Comparison of ENCODE assay signal across 25 cellular contexts in the genomic region with DNA sequence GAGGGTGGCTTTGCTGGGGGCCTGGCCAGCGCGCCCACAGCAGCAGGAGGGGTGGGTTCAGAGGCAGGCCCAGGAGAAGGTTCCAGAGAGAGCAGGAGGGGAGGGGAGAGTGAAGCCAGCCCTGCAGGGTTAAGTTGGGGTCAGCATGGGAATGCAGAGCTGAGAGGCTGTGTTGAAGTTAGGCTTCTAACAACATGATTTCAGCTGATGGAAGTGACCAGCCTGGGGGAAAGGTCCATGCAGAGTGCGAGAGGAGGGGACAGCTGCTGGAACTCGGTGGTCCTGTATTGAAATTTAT. TPM values are rescaled to one million over a fixed set of nuclear protein-coding genes. Genes with fewer than 3 reads are reported as not detected.
DNase-seq lines count a peak whose midpoint lies in the region; ATAC-seq and TF ChIP-seq lines count a peak whose summit lies in the region.
"Had no signal": no experiment of that assay in that cellular context is flagged by ENCODE, and none has a peak within 500 bp of the region (broad histone marks: within the 10 kb centered on the region; RNA-seq: fewer than 3 reads in every experiment).

No MANE protein-coding gene starts in this region.

- DNase-seq in activated CD4-positive, alpha-beta T cell treated with anti-CD3 and anti-CD28 coated beads, Interleukin-2, amount 10 ng/mL, durations not matched to agents 24 days and 14 days: no peak
- no peak for DNase-seq in activated CD4-positive, alpha-beta T cell treated with anti-CD3 and anti-CD28 coated beads for 4 hours
- DNase-seq in CD4-positive, CD25-positive, alpha-beta regulatory T cell: no peak
- DNase-seq in activated naive CD8-positive, alpha-beta T cell treated with anti-CD3 and anti-CD28 coated beads for 36 hours: no peak
- DNase-seq in nephron progenitor cell (no peak), foreskin fibroblast (no peak), omental fat pad (ENCODE audit: low spot score) (no peak)
- DNase-seq: CD4-positive, alpha-beta memory T cell; DND-41; glutamatergic neuron; H9; Kasumi-1; lower lobe of right lung; naive thymus-derived CD8-positive, alpha-beta T cell; NCI-H2171 treated with DMSO at 0.1 percent for 48 hours; NCI-H774; stimulated activated naive CD4-positive, alpha-beta T cell; upper lobe of left lung had no signal

- TF ChIP-seq CTCF in nephron progenitor cell (IDR thresholded peaks at IDR 0.05) (no peak), foreskin fibroblast (IDR thresholded peaks at IDR 0.05; ENCODE audit: low read depth, low read length) (no peak), omental fat pad (IDR thresholded peaks at IDR 0.05) (no peak)

- no peaks in the 10 kb centered on the region for H3K9me3 ChIP-seq in CD4-positive, CD25-positive, alpha-beta regulatory T cell (ENCODE audit: control insufficient read depth in 2 of 2, low read length in 2 of 2)
- H3K9me3 ChIP-seq: A549, body of pancreas, esophagus muscularis mucosa, lower lobe of right lung, upper lobe of left lung had no signal

- peak overlapping the region; percentile 59 for H3K4me3 Mint-ChIP-seq in activated CD4-positive, alpha-beta T cell treated with anti-CD3 and anti-CD28 coated beads, Interleukin-2, amount 10 ng/mL, durations not matched to agents 24 days and 14 days
- H3K4me3 Mint-ChIP-seq in CD4-positive, CD25-positive, alpha-beta regulatory T cell: no peak overlapping the region
- H3K4me3 Mint-ChIP-seq in activated naive CD8-positive, alpha-beta T cell treated with anti-CD3 and anti-CD28 coated beads for 36 hours: peak overlapping the region; percentile 30
- peak overlapping the region; percentile 54 for H3K4me3 Mint-ChIP-seq in nephron progenitor cell
- H3K4me3 Mint-ChIP-seq: CD4-positive, alpha-beta memory T cell; H9; naive thymus-derived CD8-positive, alpha-beta T cell had no signal

- H3K27ac ChIP-seq in CD4-positive, CD25-positive, alpha-beta regulatory T cell (ENCODE audit: insufficient read depth, low read length, poor library complexity, severe bottlenecking): no peak overlapping the region
- H3K27ac ChIP-seq: A549, body of pancreas, esophagus muscularis mucosa had no signal

- no peaks in the 10 kb centered on the region for H3K27me3 Mint-ChIP-seq in activated CD4-positive, alpha-beta T cell treated with anti-CD3 and anti-CD28 coated beads, Interleukin-2, amount 10 ng/mL, durations not matched to agents 24 days and 14 days
- H3K27me3 Mint-ChIP-seq in CD4-positive, CD25-positive, alpha-beta regulatory T cell: no peaks in the 10 kb centered on the region
- H3K27me3 Mint-ChIP-seq in activated naive CD8-positive, alpha-beta T cell treated with anti-CD3 and anti-CD28 coated beads for 36 hours: no peaks in the 10 kb centered on the region
- H3K27me3 Mint-ChIP-seq in nephron progenitor cell (ENCODE audit: low read depth, poor library complexity): peaks cover 2% of the 10 kb centered on the region
- H3K27me3 Mint-ChIP-seq: CD4-positive, alpha-beta memory T cell; naive thymus-derived CD8-positive, alpha-beta T cell had no signal

- H3K27me3 ChIP-seq in CD4-positive, CD25-positive, alpha-beta regulatory T cell (ENCODE audit: control insufficient read depth, insufficient read depth, low read length): no peaks in the 10 kb centered on the region
- H3K27me3 ChIP-seq: body of pancreas, esophagus muscularis mucosa, upper lobe of left lung had no signal

- peaks cover 27% of the 10 kb centered on the region for H3K4me1 Mint-ChIP-seq in activated CD4-positive, alpha-beta T cell treated with anti-CD3 and anti-CD28 coated beads, Interleukin-2, amount 10 ng/mL, durations not matched to agents 24 days and 14 days
- peaks cover 0 to 20% (median 9%) of the 10 kb centered on the region in 4 donors for H3K4me1 Mint-ChIP-seq in CD4-positive, CD25-positive, alpha-beta regulatory T cell
- peaks cover 19% of the 10 kb centered on the region for H3K4me1 Mint-ChIP-seq in activated naive CD8-positive, alpha-beta T cell treated with anti-CD3 and anti-CD28 coated beads for 36 hours
- H3K4me1 Mint-ChIP-seq in nephron progenitor cell: peaks cover 31% of the 10 kb centered on the region

- no peaks in the 10 kb centered on the region for H3K9me3 Mint-ChIP-seq in activated CD4-positive, alpha-beta T cell treated with anti-CD3 and anti-CD28 coated beads, Interleukin-2, amount 10 ng/mL, durations not matched to agents 24 days and 14 days
- no peaks in the 10 kb centered on the region for H3K9me3 Mint-ChIP-seq in CD4-positive, CD25-positive, alpha-beta regulatory T cell
- no peaks in the 10 kb centered on the region for H3K9me3 Mint-ChIP-seq in activated naive CD8-positive, alpha-beta T cell treated with anti-CD3 and anti-CD28 coated beads for 36 hours
- H3K9me3 Mint-ChIP-seq in nephron progenitor cell: no peaks in the 10 kb centered on the region
- H3K9me3 Mint-ChIP-seq: CD4-positive, alpha-beta memory T cell; H9; naive thymus-derived CD8-positive, alpha-beta T cell had no signal

- peaks cover 72% of the 10 kb centered on the region for H3K36me3 ChIP-seq in CD4-positive, CD25-positive, alpha-beta regulatory T cell (ENCODE audit: control insufficient read depth, insufficient read depth, low read length)

- no peak for ATAC-seq in CD4-positive, CD25-positive, alpha-beta regulatory T cell (ENCODE audit: low read depth in 2 of 2)
- no peak for ATAC-seq in omental fat pad (ENCODE audit: low FRiP score)
- ATAC-seq in HG03196 (IDR thresholded peaks at IDR 0.05; ENCODE audit: unreplicated experiment): no peak
- ATAC-seq: body of pancreas; naive thymus-derived CD8-positive, alpha-beta T cell had no signal

- intact Hi-C loops in activated CD4-positive, alpha-beta T cell treated with anti-CD3 and anti-CD28 coated beads, Interleukin-2, amount 10 ng/mL, durations not matched to agents 24 days and 14 days (cut with micrococcal nuclease): loop anchor here (1.0 kb wide), 1 partner anchor 37 kb away; no protein-coding TSS in a partner anchor

- peaks cover 71% of the 10 kb centered on the region for H3K36me3 Mint-ChIP-seq in activated CD4-positive, alpha-beta T cell treated with anti-CD3 and anti-CD28 coated beads, Interleukin-2, amount 10 ng/mL, durations not matched to agents 24 days and 14 days (ENCODE audit: low read depth)
- peaks cover 56% of the 10 kb centered on the region for H3K36me3 Mint-ChIP-seq in CD4-positive, CD25-positive, alpha-beta regulatory T cell
- H3K36me3 Mint-ChIP-seq in activated naive CD8-positive, alpha-beta T cell treated with anti-CD3 and anti-CD28 coated beads for 36 hours: peaks cover 46% of the 10 kb centered on the region
- peaks cover 57% of the 10 kb centered on the region for H3K36me3 Mint-ChIP-seq in nephron progenitor cell (ENCODE audit: low read depth)

- no peaks in the 10 kb centered on the region for H3K4me1 ChIP-seq in CD4-positive, CD25-positive, alpha-beta regulatory T cell (ENCODE audit: control insufficient read depth, insufficient read depth, low read length, poor library complexity, severe bottlenecking)
- H3K4me1 ChIP-seq: body of pancreas, esophagus muscularis mucosa had no signal

- peak overlapping the region; percentile 91 for H3K27ac Mint-ChIP-seq in activated CD4-positive, alpha-beta T cell treated with anti-CD3 and anti-CD28 coated beads, Interleukin-2, amount 10 ng/mL, durations not matched to agents 24 days and 14 days
- H3K27ac Mint-ChIP-seq in CD4-positive, CD25-positive, alpha-beta regulatory T cell: peak overlapping the region; percentile 4 to 89 (median 43)
- peak overlapping the region; percentile 83 for H3K27ac Mint-ChIP-seq in activated naive CD8-positive, alpha-beta T cell treated with anti-CD3 and anti-CD28 coated beads for 36 hours
- H3K27ac Mint-ChIP-seq in nephron progenitor cell: peak overlapping the region; percentile 93

- no peak overlapping the region for H3K4me3 ChIP-seq in CD4-positive, CD25-positive, alpha-beta regulatory T cell (ENCODE audit: low read depth, low read length)
- H3K4me3 ChIP-seq in foreskin fibroblast (ENCODE audit: low read depth in 1 of 2, low read length in 2 of 2): no peak overlapping the region
- H3K4me3 ChIP-seq: A549, body of pancreas, esophagus muscularis mucosa, lower lobe of right lung, upper lobe of left lung had no signal

RNA-seq across cellular contexts. Expression of gene NADSYN1, which starts 35.9 kb away (rescaled TPM):
- 101 and 109 TPM in 2 replicates for total RNA-seq in activated CD4-positive, alpha-beta T cell treated with anti-CD3 and anti-CD28 coated beads, Interleukin-2, amount 10 ng/mL, durations not matched to agents 24 days and 14 days
- 151 TPM for total RNA-seq in CD4-positive, CD25-positive, alpha-beta regulatory T cell
- 10 to 100 TPM; 35.1 to 43.1 (median 41.2) TPM for polyA plus RNA-seq in CD4-positive, CD25-positive, alpha-beta regulatory T cell
- 10 to 100 TPM; 59.9 to 66.8 TPM for total RNA-seq in activated naive CD8-positive, alpha-beta T cell treated with anti-CD3 and anti-CD28 coated beads for 36 hours
- total RNA-seq in omental fat pad: 10 to 100 TPM; 42.9 to 78.2 (median 64.1) TPM

RNA-seq across cellular contexts. Expression of gene KRTAP5-7, which starts 38.1 kb away (rescaled TPM):
- total RNA-seq in activated CD4-positive, alpha-beta T cell treated with anti-CD3 and anti-CD28 coated beads, Interleukin-2, amount 10 ng/mL, durations not matched to agents 24 days and 14 days: not detected in 2 replicates
- total RNA-seq in CD4-positive, CD25-positive, alpha-beta regulatory T cell: not detected
- not detected for polyA plus RNA-seq in CD4-positive, CD25-positive, alpha-beta regulatory T cell
- total RNA-seq in activated naive CD8-positive, alpha-beta T cell treated with anti-CD3 and anti-CD28 coated beads for 36 hours: not detected
- total RNA-seq in omental fat pad: under 1 TPM in 1 of 4 donors, not detected in 3; 0.28 TPM
- total RNA-seq: activated CD8-positive, alpha-beta memory T cell treated with anti-CD3 and anti-CD28 coated beads for 36 hours; body of pancreas; CD4-positive, alpha-beta memory T cell; dermis microvascular lymphatic vessel endothelial cell; esophagus muscularis mucosa; H9; lower lobe of right lung; pulmonary artery endothelial cell had no signal
- polyA plus RNA-seq: A549; CD4-positive, alpha-beta memory T cell; naive thymus-derived CD8-positive, alpha-beta T cell had no signal

RNA-seq across cellular contexts. Expression of gene DHCR7, which starts 40.7 kb away (rescaled TPM):
- 112 and 116 TPM in 2 replicates for total RNA-seq in activated CD4-positive, alpha-beta T cell treated with anti-CD3 and anti-CD28 coated beads, Interleukin-2, amount 10 ng/mL, durations not matched to agents 24 days and 14 days
- 21.1 TPM for total RNA-seq in CD4-positive, CD25-positive, alpha-beta regulatory T cell
- 10 to 100 TPM; 11.2 to 17.2 (median 14.7) TPM for polyA plus RNA-seq in CD4-positive, CD25-positive, alpha-beta regulatory T cell
- total RNA-seq in activated naive CD8-positive, alpha-beta T cell treated with anti-CD3 and anti-CD28 coated beads for 36 hours: 10 to 100 TPM; 77.2 to 87.3 TPM
- 10 to 100 TPM; 12.9 to 76.5 (median 37.4) TPM for total RNA-seq in omental fat pad

RNA-seq across cellular contexts. Expression of gene KRTAP5-8, which starts 48.9 kb away (rescaled TPM):
- not detected in 2 replicates for total RNA-seq in activated CD4-positive, alpha-beta T cell treated with anti-CD3 and anti-CD28 coated beads, Interleukin-2, amount 10 ng/mL, durations not matched to agents 24 days and 14 days
- total RNA-seq in CD4-positive, CD25-positive, alpha-beta regulatory T cell: 0.35 TPM
- not detected for polyA plus RNA-seq in CD4-positive, CD25-positive, alpha-beta regulatory T cell
- total RNA-seq in activated naive CD8-positive, alpha-beta T cell treated with anti-CD3 and anti-CD28 coated beads for 36 hours: not detected
- total RNA-seq in omental fat pad: not detected
- total RNA-seq: activated CD8-positive, alpha-beta memory T cell treated with anti-CD3 and anti-CD28 coated beads for 36 hours; body of pancreas; CD4-positive, alpha-beta memory T cell; dermis microvascular lymphatic vessel endothelial cell; esophagus muscularis mucosa; H9; lower lobe of right lung; pulmonary artery endothelial cell had no signal
- polyA plus RNA-seq: A549; CD4-positive, alpha-beta memory T cell; naive thymus-derived CD8-positive, alpha-beta T cell had no signal

RNA-seq across cellular contexts. Expression of gene KRTAP5-9, which starts 59.3 kb away (rescaled TPM):
- not detected in 2 replicates for total RNA-seq in activated CD4-positive, alpha-beta T cell treated with anti-CD3 and anti-CD28 coated beads, Interleukin-2, amount 10 ng/mL, durations not matched to agents 24 days and 14 days
- total RNA-seq in CD4-positive, CD25-positive, alpha-beta regulatory T cell: 0.35 TPM
- polyA plus RNA-seq in CD4-positive, CD25-positive, alpha-beta regulatory T cell: not detected
- not detected for total RNA-seq in activated naive CD8-positive, alpha-beta T cell treated with anti-CD3 and anti-CD28 coated beads for 36 hours
- under 1 TPM in 1 of 4 donors, not detected in 3; 0.37 TPM for total RNA-seq in omental fat pad
- total RNA-seq: activated CD8-positive, alpha-beta memory T cell treated with anti-CD3 and anti-CD28 coated beads for 36 hours; CD4-positive, alpha-beta memory T cell; dermis microvascular lymphatic vessel endothelial cell; esophagus muscularis mucosa; H9; lower lobe of right lung; pulmonary artery endothelial cell had no signal
- polyA plus RNA-seq: A549; CD4-positive, alpha-beta memory T cell; naive thymus-derived CD8-positive, alpha-beta T cell had no signal

Comparison
In these comparisons a context has a peak if more than half of its experiments do, and no peak if none do; other contexts are left out.
1. H3K27ac Mint-ChIP-seq: peak in every context shown above with its lines; median percentile 93 in nephron progenitor cell; 91 in activated CD4-positive, alpha-beta T cell treated with anti-CD3 and anti-CD28 coated beads, Interleukin-2, amount 10 ng/mL, durations not matched to agents 24 days and 14 days; 83 in activated naive CD8-positive, alpha-beta T cell treated with anti-CD3 and anti-CD28 coated beads for 36 hours; 43 in CD4-positive, CD25-positive, alpha-beta regulatory T cell.
2. H3K4me3 Mint-ChIP-seq: peak in activated CD4-positive, alpha-beta T cell treated with anti-CD3 and anti-CD28 coated beads, Interleukin-2, amount 10 ng/mL, durations not matched to agents 24 days and 14 days (single experiment), activated naive CD8-positive, alpha-beta T cell treated with anti-CD3 and anti-CD28 coated beads for 36 hours (single experiment) and nephron progenitor cell (single experiment); none in CD4-positive, CD25-positive, alpha-beta regulatory T cell (0 of 4).